21 cellular contexts compared by ENCODE assay signal in genomic region chr5:64839936-64840335, GRCh38.
A peak's percentile ranks its signal among the peaks of the same experiment; 100 is the strongest.
DNase-seq lines count a peak whose midpoint lies in the region; ATAC-seq, FAIRE-seq and TF ChIP-seq lines count a peak whose summit lies in the region.
"Had no signal": no experiment of that assay in that cellular context is flagged by ENCODE, and none has a peak within 500 bp of the region (broad histone marks: within the 10 kb centered on the region; RNA-seq: fewer than 3 reads in every experiment).

No MANE protein-coding gene starts in this region.

- H4K20me1 ChIP-seq in H9 (ENCODE audit: control insufficient read depth, insufficient read depth, insufficient read length) (no peaks in the 10 kb centered on the region), astrocyte (ENCODE audit: insufficient read depth, low read length) (no peaks in the 10 kb centered on the region), osteoblast (ENCODE audit: insufficient read depth, low read length) (no peaks in the 10 kb centered on the region)

- H3K9me3 ChIP-seq in H9 (ENCODE audit: control insufficient read depth, low read depth, low read length) (no peaks in the 10 kb centered on the region), astrocyte (ENCODE audit: insufficient read depth, low read depth, low read length) (no peaks in the 10 kb centered on the region), osteoblast (ENCODE audit: low read depth, low read length) (no peaks in the 10 kb centered on the region), uterus (no peaks in the 10 kb centered on the region)
- H3K9me3 ChIP-seq: Caco-2 had no signal

- H3K36me3 ChIP-seq in astrocyte (ENCODE audit: insufficient read depth, low read length) (no peaks in the 10 kb centered on the region), osteoblast (ENCODE audit: insufficient read depth, low read length) (no peaks in the 10 kb centered on the region), uterus (no peaks in the 10 kb centered on the region)

- H3K9ac ChIP-seq in H9 (ENCODE audit: extremely low read depth, insufficient read length, low read length) (no peak overlapping the region), astrocyte (ENCODE audit: low read length) (no peak overlapping the region)

- H2AFZ ChIP-seq in H9 (ENCODE audit: low read length) (no peak overlapping the region), astrocyte (ENCODE audit: low read depth, low read length) (no peak overlapping the region), osteoblast (ENCODE audit: low read length) (no peak overlapping the region)
- H2AFZ ChIP-seq: GM23338 had no signal

- H3K79me2 ChIP-seq in H9 (ENCODE audit: insufficient read depth, low read length) (no peaks in the 10 kb centered on the region), astrocyte (ENCODE audit: insufficient read depth, low read length) (no peaks in the 10 kb centered on the region), osteoblast (ENCODE audit: insufficient read depth, low read length) (no peaks in the 10 kb centered on the region)

- H2BK120ac ChIP-seq in H9 (ENCODE audit: low read depth, low read length, poor library complexity, severe bottlenecking): no peak overlapping the region

- H4K91ac ChIP-seq in H9 (ENCODE audit: insufficient read length, low read depth, low read length): no peak overlapping the region

- H3K14ac ChIP-seq in H9 (ENCODE audit: insufficient read depth, low read length): no peak overlapping the region

- H3K4me2 ChIP-seq in H9 (ENCODE audit: insufficient read depth, insufficient read length, low read length) (no peak overlapping the region), astrocyte (ENCODE audit: low read length) (no peak overlapping the region), osteoblast (ENCODE audit: insufficient read depth, low read length) (no peak overlapping the region)
- H3K4me2 ChIP-seq: GM23338 had no signal

- H3K4me1 Mint-ChIP-seq in H9: peaks cover 4 to 12% of the 10 kb centered on the region in 2 experiments; a peak in 2 of 4 replicates
- H3K4me1 Mint-ChIP-seq in astrocyte (ENCODE audit: low read depth, unreplicated experiment): peaks cover 8% of the 10 kb centered on the region

- no peak overlapping the region for H2BK20ac ChIP-seq in H9 (ENCODE audit: low read depth, low read length, poor library complexity, severe bottlenecking)

- no peaks in the 10 kb centered on the region for H3K27me3 Mint-ChIP-seq in H9 (ENCODE audit: low read depth)
- H3K27me3 Mint-ChIP-seq in astrocyte (ENCODE audit: low read depth, unreplicated experiment): no peaks in the 10 kb centered on the region
- H3K27me3 Mint-ChIP-seq: CD4-positive, alpha-beta T cell had no signal

- H3K9me3 Mint-ChIP-seq in H9 (peaks cover 5 to 7% of the 10 kb centered on the region in 2 experiments; a peak in 3 of 5 replicates), astrocyte (ENCODE audit: unreplicated experiment) (peaks cover 6% of the 10 kb centered on the region)

- FAIRE-seq in astrocyte (lab: Jason Lieb, UNC): no peak
- FAIRE-seq: A204.1, D721Med, G401.6, GM12891, GM19239, H54 had no signal

- no peak overlapping the region for H3K18ac ChIP-seq in H9 (ENCODE audit: insufficient read length, low read depth, low read length)

- intact Hi-C loops in uterus (cut with DNase I; ENCODE audit: low total_unique reads): no loop called here

- no peak overlapping the region for H2AK5ac ChIP-seq in H9 (ENCODE audit: insufficient read length, low read length)

- H3K36me3 Mint-ChIP-seq in H9 (ENCODE audit: insufficient read depth in 1 of 3, low read depth in 3 of 3): peaks cover 18 to 38% (median 21%) of the 10 kb centered on the region in 3 experiments
- peaks cover 26% of the 10 kb centered on the region for H3K36me3 Mint-ChIP-seq in astrocyte (ENCODE audit: low read depth, unreplicated experiment)

- no peak overlapping the region for H3K23ac ChIP-seq in H9 (ENCODE audit: insufficient read length, low read depth, low read length)

- H3K79me1 ChIP-seq in H9 (ENCODE audit: insufficient read depth, low read depth, low read length, poor library complexity, severe bottlenecking): no peaks in the 10 kb centered on the region

- ATAC-seq in HG03039 (IDR thresholded peaks at IDR 0.05; ENCODE audit: unreplicated experiment): no peak
- ATAC-seq: GM23338, HCT116 had no signal

- H3K4ac ChIP-seq in H9 (ENCODE audit: low read depth, low read length): no peak overlapping the region

- no peak overlapping the region for H3K4me3 Mint-ChIP-seq in H9
- no peak overlapping the region for H3K4me3 Mint-ChIP-seq in astrocyte (ENCODE audit: unreplicated experiment)
- H3K4me3 Mint-ChIP-seq: CD4-positive, alpha-beta T cell; GM23338; HFFc6 had no signal

- TF ChIP-seq POLR2A in uterus (IDR thresholded peaks at IDR 0.05): no peak

- TF ChIP-seq CTCF in H9 (conservative IDR thresholded peaks at IDR 0.05) (no peak), astrocyte (IDR thresholded peaks at IDR 0.05; ENCODE audit: insufficient read depth, low read depth, low read length) (no peak), osteoblast (IDR thresholded peaks at IDR 0.05; ENCODE audit: extremely low read depth, low read depth, low read length) (no peak), uterus (IDR thresholded peaks at IDR 0.05) (no peak)

- H3T11ph ChIP-seq in H9 (ENCODE audit: low read length): no peak overlapping the region

- no peak overlapping the region for H4K8ac ChIP-seq in H9 (replicated peaks; ENCODE audit: insufficient read length, low read depth, low read length)

- H3K4me3 ChIP-seq in astrocyte (ENCODE audit: insufficient read depth, low read depth, low read length): no peak overlapping the region
- H3K4me3 ChIP-seq in osteoblast (ENCODE audit: insufficient read depth, low read length): no peak overlapping the region
- no peak overlapping the region for H3K4me3 ChIP-seq in uterus
- H3K4me3 ChIP-seq: GM23338 had no signal

- H3K27ac ChIP-seq in H9 (ENCODE audit: insufficient read length, low read depth, low read length) (no peak overlapping the region), astrocyte (ENCODE audit: low read depth, low read length) (peak overlapping the region; percentile 47), epithelial cell of prostate (peak overlapping the region; percentile 66), osteoblast (ENCODE audit: low read depth, low read length) (peak overlapping the region; percentile 71), uterus (no peak overlapping the region)
- H3K27ac ChIP-seq: C4-2B had no signal

- no peaks in the 10 kb centered on the region for H3K23me2 ChIP-seq in H9 (ENCODE audit: insufficient read length, low read depth, low read length, poor library complexity, severe bottlenecking)

- H3K4me1 ChIP-seq in H9 (ENCODE audit: insufficient read depth, low read length) (no peaks in the 10 kb centered on the region), astrocyte (ENCODE audit: insufficient read depth, low read length) (peaks cover 4% of the 10 kb centered on the region), osteoblast (ENCODE audit: insufficient read depth, low read length) (peaks cover 39% of the 10 kb centered on the region), uterus (peaks cover 0 to 3% of the 10 kb centered on the region in 2 donors)
- H3K4me1 ChIP-seq: Caco-2 had no signal

- H2BK12ac ChIP-seq in H9 (ENCODE audit: insufficient read length, low read depth, low read length): no peak overlapping the region

- no peaks in the 10 kb centered on the region; the same call in 1 of the 2 replicates for H3K27me3 ChIP-seq in H9 (ENCODE audit: insufficient read depth, low read length)
- no peaks in the 10 kb centered on the region for H3K27me3 ChIP-seq in astrocyte (ENCODE audit: insufficient read depth, low read length)
- H3K27me3 ChIP-seq in osteoblast (ENCODE audit: insufficient read depth, low read length): no peaks in the 10 kb centered on the region
- no peaks in the 10 kb centered on the region for H3K27me3 ChIP-seq in uterus

- WGBS in H9 (ENCODE audit: extremely low coverage, insufficient read length, low lambda C conversion rate): no CpG with 5 or more reads among the region's 1 CpG

- H3K27ac Mint-ChIP-seq in H9: peak overlapping the region in 1 of 3 experiments; percentile 85; a peak in 3 of 7 replicates
- H3K27ac Mint-ChIP-seq in astrocyte (ENCODE audit: unreplicated experiment): no peak overlapping the region
- H3K27ac Mint-ChIP-seq: CD4-positive, alpha-beta T cell; GM23338; HFFc6 had no signal

- peak overlapping the region; percentile 63 for H4K5ac ChIP-seq in H9 (ENCODE audit: insufficient read length, low read depth, low read length)

- H2BK15ac ChIP-seq in H9 (ENCODE audit: low read depth, low read length): no peak overlapping the region

- no peak overlapping the region for H3K56ac ChIP-seq in H9 (ENCODE audit: insufficient read length, low read depth, low read length)

- DNase-seq in H9 (no peak), astrocyte (ENCODE audit: low read depth) (no peak), epithelial cell of prostate (ENCODE audit: low read depth, low spot score) (no peak), osteoblast (ENCODE audit: insufficient read length, low spot score, missing footprints) (peak; percentile 45), uterus (no peak), NCI-H1048 (lab: John Stamatoyannopoulos, UW) (no peak), NCI-H1930 (lab: John Stamatoyannopoulos, UW) (no peak)
- DNase-seq: AML-193; Caco-2; CD4-positive, alpha-beta T cell; HFFc6 had no signal

- H2BK5ac ChIP-seq in H9 (ENCODE audit: insufficient read length, low read length): no peak overlapping the region

Comparison
In these comparisons a context has a peak if more than half of its experiments do, and no peak if none do; other contexts are left out.
1. H3K27ac ChIP-seq: peak in astrocyte (single experiment), epithelial cell of prostate (single experiment) and osteoblast (single experiment); none in H9 (single experiment) and uterus (0 of 2).